Comparison of ENCODE assay signal across 29 cellular contexts in the genomic region with DNA sequence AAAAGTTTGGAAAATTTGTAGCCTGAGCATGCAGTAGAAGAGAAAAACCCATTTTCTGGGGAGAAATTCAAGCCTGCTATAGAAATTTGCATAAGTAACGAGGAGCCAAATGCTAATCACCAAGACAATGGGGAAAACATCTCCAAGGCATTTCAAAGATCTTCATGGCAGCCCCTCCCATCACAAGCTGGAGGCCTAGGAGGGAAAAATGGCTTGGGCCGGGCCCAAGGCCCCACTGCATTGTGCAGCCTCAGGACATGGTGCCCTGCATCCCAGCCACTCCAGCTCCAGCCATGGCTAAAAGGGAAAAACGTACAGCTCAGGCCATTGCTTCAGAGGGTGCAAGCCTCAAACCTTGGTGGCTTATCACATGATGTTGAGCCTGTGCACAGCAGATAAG.
"Had no signal": no experiment of that assay in that cellular context is flagged by ENCODE, and none has a peak within 500 bp of the region (broad histone marks: within the 10 kb centered on the region; RNA-seq: fewer than 3 reads in every experiment).

No MANE protein-coding gene starts in this region.

- H3K27ac ChIP-seq: left lung, lower lobe of right lung, neural progenitor cell, neutrophil, parathyroid adenoma, psoas muscle, skin epidermis, stomach, suprapubic skin, thoracic aorta, tibial artery, upper lobe of right lung had no signal

- H3K27ac Mint-ChIP-seq: mesothelial cell of epicardium; naive B cell; natural killer cell; neural progenitor cell; stimulated activated naive B cell treated with anti-CD40 and anti-IgM and Interleukin-4, amounts not matched to agents 10 μg/mL and 1 μg/mL and 100 μg/mL, for 72 hours had no signal

- DNase-seq: kidney; left colon; left lung; lower lobe of right lung; mammary epithelial cell; mesenchymal stem cell; naive B cell; natural killer cell; nephron progenitor cell; occipital lobe; psoas muscle; stimulated activated CD4-positive, alpha-beta T cell treated with anti-CD3 and anti-CD28 coated beads, Interleukin-12 subunit alpha, Interleukin-12 subunit beta, amount 100 ng/mL, for 4 hours; stimulated activated CD4-positive, alpha-beta T cell treated with anti-CD3 and anti-CD28 coated beads, Interleukin-15, amount 100 ng/mL, for 24 hours; stimulated activated CD4-positive, alpha-beta T cell treated with anti-CD3 and anti-CD28 coated beads, Interleukin-2, amount 100 ng/mL, for 24 hours; stimulated activated CD4-positive, alpha-beta T cell treated with anti-CD3 and anti-CD28 coated beads, Interleukin-4, amount 100 ng/mL, for 1 hour; stimulated activated naive B cell treated with anti-CD40 and anti-IgM and Interleukin-4, amounts not matched to agents 10 μg/mL and 1 μg/mL and 100 μg/mL, for 72 hours; stimulated activated naive CD8-positive, alpha-beta T cell treated with anti-CD3 and anti-CD28 coated beads, Interleukin-15, Interleukin-2, amounts not matched to agents 100 U/mL and 50 U/mL, for 24 hours; stomach; tibial artery; trophoblast cell; upper lobe of right lung had no signal

- H3K9ac ChIP-seq: neural progenitor cell, parathyroid adenoma had no signal

- H3K9me3 Mint-ChIP-seq: natural killer cell; stimulated activated naive B cell treated with anti-CD40 and anti-IgM and Interleukin-4, amounts not matched to agents 10 μg/mL and 1 μg/mL and 100 μg/mL, for 72 hours had no signal

- H3K4me1 Mint-ChIP-seq: naive B cell; natural killer cell; neural progenitor cell; stimulated activated naive B cell treated with anti-CD40 and anti-IgM and Interleukin-4, amounts not matched to agents 10 μg/mL and 1 μg/mL and 100 μg/mL, for 72 hours had no signal

- H3K27me3 ChIP-seq: left lung, neural progenitor cell, neutrophil, stomach, suprapubic skin, tibial artery, upper lobe of right lung had no signal

- H2AFZ ChIP-seq: neural progenitor cell, parathyroid adenoma had no signal

- ATAC-seq: left colon; left lung; lower lobe of right lung; natural killer cell; psoas muscle; sciatic nerve; stimulated activated naive B cell treated with anti-CD40 and anti-IgM and Interleukin-4, amounts not matched to agents 10 μg/mL and 1 μg/mL and 100 μg/mL, for 72 hours; stimulated activated naive CD8-positive, alpha-beta T cell treated with anti-CD3 and anti-CD28 coated beads, Interleukin-15, Interleukin-2, amounts not matched to agents 100 U/mL and 50 U/mL, for 24 hours; upper lobe of right lung had no signal

- H3K4me3 Mint-ChIP-seq: mesothelial cell of epicardium; natural killer cell; nephron progenitor cell; neural progenitor cell; stimulated activated naive B cell treated with anti-CD40 and anti-IgM and Interleukin-4, amounts not matched to agents 10 μg/mL and 1 μg/mL and 100 μg/mL, for 72 hours had no signal

- H3K36me3 ChIP-seq: left lung, lower lobe of right lung, neural progenitor cell, neutrophil, stomach, suprapubic skin, thoracic aorta, tibial artery, upper lobe of right lung had no signal

- H3K79me2 ChIP-seq: parathyroid adenoma had no signal

- H3K4me3 ChIP-seq: left lung, lower lobe of right lung, neural progenitor cell, psoas muscle, skin epidermis, stomach, suprapubic skin, thoracic aorta, tibial artery, upper lobe of right lung had no signal

- H3K4me1 ChIP-seq: left lung, lower lobe of right lung, neural progenitor cell, parathyroid adenoma, psoas muscle, stomach, suprapubic skin, upper lobe of right lung had no signal

- H3K4me2 ChIP-seq: neural progenitor cell had no signal

- H3K9me3 ChIP-seq: left lung, lower lobe of right lung, neutrophil, psoas muscle, stomach, suprapubic skin, thoracic aorta, tibial artery, upper lobe of right lung had no signal

- H3K36me3 Mint-ChIP-seq: naive B cell; natural killer cell; stimulated activated naive B cell treated with anti-CD40 and anti-IgM and Interleukin-4, amounts not matched to agents 10 μg/mL and 1 μg/mL and 100 μg/mL, for 72 hours had no signal
